8 cellular contexts compared by ENCODE assay signal in genomic region chr20:47785321-47785899, GRCh38. TPM values are rescaled to one million over a fixed set of nuclear protein-coding genes. Genes with fewer than 3 reads are reported as not detected.
DNase-seq lines count a peak whose midpoint lies in the region; ATAC-seq lines count a peak whose summit lies in the region.

Gene SULF2 (minus strand): TSS chr20:47785481. CDS start chr20:47757363, 28,118 bp downstream.

- no peak for ATAC-seq in effector memory CD8-positive, alpha-beta T cell (replicated peaks)
- ATAC-seq in HG03460 (IDR thresholded peaks at IDR 0.05; ENCODE audit: unreplicated experiment), result no peak

- H3K4me3 Mint-ChIP-seq in CD4-positive, alpha-beta memory T cell, result peak within 1 kb of the TSS; percentile 33 to 88 (median 73)
- peak within 1 kb of the TSS; percentile 62 to 69 for H3K4me3 Mint-ChIP-seq in effector memory CD8-positive, alpha-beta T cell

- no peak within 1 kb of the TSS for H3K27ac ChIP-seq in CD4-positive, alpha-beta memory T cell (ENCODE audit: low read depth, low read length)
- no peak within 1 kb of the TSS for H3K27ac ChIP-seq in urinary bladder (ENCODE audit: low read depth)

- peaks cover 13% of the 10 kb centered on the region for H3K4me1 ChIP-seq in CD4-positive, alpha-beta memory T cell (ENCODE audit: insufficient read depth, low read length)
- H3K4me1 ChIP-seq in urinary bladder (ENCODE audit: insufficient read depth), result no peaks in the 10 kb centered on the region

- no peak within 1 kb of the TSS for H3K4me3 ChIP-seq in CD4-positive, alpha-beta memory T cell (ENCODE audit: low read length in 2 of 2)
- H3K4me3 ChIP-seq in urinary bladder (ENCODE audit: low read depth, low read length), result peak within 1 kb of the TSS; percentile 48

- peaks cover 0 to 3% of the 10 kb centered on the region in 2 donors for H3K36me3 Mint-ChIP-seq in CD4-positive, alpha-beta memory T cell
- H3K36me3 Mint-ChIP-seq in effector memory CD8-positive, alpha-beta T cell (ENCODE audit: insufficient read depth), result peaks cover 3% of the 10 kb centered on the region

- POLR2A ChIA-PET in CD4-positive, alpha-beta memory T cell (lab: Charles Lee; ENCODE audit: partially characterized antibody), result no interaction called here

- H3K4me1 Mint-ChIP-seq in CD4-positive, alpha-beta memory T cell, result peaks cover 0 to 23% (median 12%) of the 10 kb centered on the region in 4 donors
- H3K4me1 Mint-ChIP-seq in effector memory CD8-positive, alpha-beta T cell (ENCODE audit: low read depth in 2 of 2), result peaks cover 9 to 11% of the 10 kb centered on the region in 2 donors

- H3K27me3 Mint-ChIP-seq in CD4-positive, alpha-beta memory T cell, result peaks cover 44 to 50% of the 10 kb centered on the region in 2 donors
- H3K27me3 Mint-ChIP-seq in effector memory CD8-positive, alpha-beta T cell, result peaks cover 66 to 76% of the 10 kb centered on the region in 2 donors

- no peak within 1 kb of the TSS for H3K27ac Mint-ChIP-seq in CD4-positive, alpha-beta memory T cell
- no peak within 1 kb of the TSS for H3K27ac Mint-ChIP-seq in effector memory CD8-positive, alpha-beta T cell

- peaks cover 39% of the 10 kb centered on the region for H3K27me3 ChIP-seq in CD4-positive, alpha-beta memory T cell (ENCODE audit: insufficient read depth, low read length)

- under 1% methylated on average over 81 of the region's 90 CpGs for WGBS in urinary bladder

- no peak for DNase-seq in CD4-positive, alpha-beta memory T cell
- DNase-seq in NCI-H2227 treated with DMSO at 0.1 percent for 48 hours (lab: John Stamatoyannopoulos, UW) (peak; percentile 7), mesenteric fat pad (ENCODE audit: low spot score) (no peak), Ammon's horn (ENCODE audit: low spot score) (no peak)
- no peak for DNase-seq in effector memory CD8-positive, alpha-beta T cell
- no peak for DNase-seq in activated effector memory CD4-positive, alpha-beta T cell treated with Interleukin-2 at 50 U/mL for 16 hours

- H3K36me3 ChIP-seq in CD4-positive, alpha-beta memory T cell (ENCODE audit: insufficient read depth, low read length), result no peaks in the 10 kb centered on the region
- H3K36me3 ChIP-seq in urinary bladder (ENCODE audit: insufficient read depth), result no peaks in the 10 kb centered on the region

- intact Hi-C loops in CD4-positive, alpha-beta memory T cell (cut with micrococcal nuclease), result no loop called here

- no peaks in the 10 kb centered on the region for H3K9me3 Mint-ChIP-seq in CD4-positive, alpha-beta memory T cell
- H3K9me3 Mint-ChIP-seq in effector memory CD8-positive, alpha-beta T cell, result no peaks in the 10 kb centered on the region

- CTCF ChIA-PET in CD4-positive, alpha-beta memory T cell (lab: Charles Lee; ENCODE audit: partially characterized antibody), result no interaction called here

- no peaks in the 10 kb centered on the region for H3K9me3 ChIP-seq in CD4-positive, alpha-beta memory T cell (ENCODE audit: control insufficient read depth in 1 of 2, low read length in 2 of 2)

RNA-seq across cellular contexts. Expression of gene SULF2, which starts in this region (rescaled TPM):
- total RNA-seq in CD4-positive, alpha-beta memory T cell, result 1 to 10 TPM in 1 of 2 experiments, under 1 TPM in 1; 0.55 to 1.3 TPM
- polyA plus RNA-seq in CD4-positive, alpha-beta memory T cell, result under 1 TPM; 0.16 to 0.55 TPM
- total RNA-seq in mesenteric fat pad (68.7 TPM), urinary bladder (34.7 TPM)
- polyA plus RNA-seq in urinary bladder, result 40.3 TPM

Comparison
In these comparisons a context has a peak if more than half of its experiments do, and no peak if none do; other contexts are left out.
1. RNA of gene SULF2 (total RNA-seq): 68.7 TPM in mesenteric fat pad (single experiment) and 34.7 TPM in urinary bladder (single experiment); 0.55 to 1.3 TPM in CD4-positive, alpha-beta memory T cell; every median in the first group is over 10 times any median in the second.
2. RNA of gene SULF2 (polyA plus RNA-seq): 40.3 TPM in urinary bladder (single experiment); 0.16 to 0.55 TPM in CD4-positive, alpha-beta memory T cell; every median in the first group is over 10 times any median in the second.